8 cellular contexts compared by ENCODE assay signal in the genomic region with DNA sequence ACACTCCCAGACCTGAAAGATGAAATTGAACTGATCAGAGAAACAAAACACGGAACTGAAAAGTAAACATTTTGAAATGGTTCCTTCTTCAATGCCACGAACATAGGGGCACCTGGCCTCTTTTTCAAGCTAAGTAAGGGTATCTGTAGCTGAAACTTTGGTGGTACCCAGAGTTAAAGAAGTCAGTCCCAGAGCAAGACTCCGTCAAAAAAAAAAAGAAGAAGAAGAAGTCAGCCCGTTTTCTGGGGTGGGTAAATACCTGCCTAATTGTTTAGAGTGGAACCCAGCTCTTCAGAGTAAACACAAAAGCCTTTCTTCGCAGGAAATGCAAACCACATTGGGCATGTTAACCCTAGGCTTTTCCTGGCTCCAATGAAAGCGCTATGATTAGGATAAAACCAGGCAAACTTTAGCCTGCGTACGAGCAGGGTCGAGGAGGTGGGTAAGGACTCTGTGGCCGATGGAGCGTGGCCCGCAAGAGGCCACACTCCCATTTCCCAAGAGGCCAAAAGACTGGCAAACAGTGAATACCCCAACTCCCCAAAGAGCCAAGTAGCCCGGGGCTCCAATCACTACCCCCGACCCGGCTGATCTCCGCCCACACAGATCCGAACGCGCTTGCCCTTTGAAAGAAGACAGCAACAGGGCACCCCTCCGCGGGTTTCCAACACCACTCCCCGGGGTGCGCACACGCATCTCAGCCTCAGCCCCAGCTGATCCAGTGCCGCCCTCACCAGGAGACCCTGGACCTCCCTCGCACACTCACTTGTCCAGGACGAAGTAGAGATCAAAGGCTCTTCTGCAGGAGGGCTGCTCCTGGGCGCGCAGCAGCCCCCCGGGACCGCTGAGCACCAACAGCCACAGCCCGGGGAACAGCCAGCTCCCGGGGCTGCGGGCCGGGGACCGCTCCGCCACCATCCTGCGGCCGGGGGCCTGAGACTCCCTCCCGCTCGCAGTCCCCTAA. TPM values are rescaled to one million over a fixed set of nuclear protein-coding genes. Genes with fewer than 3 reads are reported as not detected.
DNase-seq lines count a peak whose midpoint lies in the region; ATAC-seq and TF ChIP-seq lines count a peak whose summit lies in the region.

No MANE protein-coding gene starts in this region.

- H3K27ac ChIP-seq in lower lobe of right lung = peak overlapping the region; percentile 93

- H3K36me3 ChIP-seq in HAP-1 (replicated peaks) (no peaks in the 10 kb centered on the region; the same call in 1 of the 2 replicates), lower lobe of right lung (peaks cover 17% of the 10 kb centered on the region)

- ATAC-seq in lower lobe of right lung = peak; percentile 65 to 67

- H3K4me1 ChIP-seq in HAP-1 (peaks cover 10% of the 10 kb centered on the region), lower lobe of right lung (peaks cover 37% of the 10 kb centered on the region)

- in situ Hi-C loops in HAP-1 (cut with MboI; ENCODE audit: low sequenced_read_pairs) = no loop called here

- H3K27me3 ChIP-seq in HAP-1 (ENCODE audit: low read depth) = no peaks in the 10 kb centered on the region
- no peaks in the 10 kb centered on the region for H3K27me3 ChIP-seq in lower lobe of right lung (ENCODE audit: low read depth)

- H3K4me3 ChIP-seq in GM12864 (ENCODE audit: low read depth, low read length) (peak overlapping the region; percentile 80), HAP-1 (peak overlapping the region; percentile 69), lower lobe of right lung (peak overlapping the region; percentile 93)

- intact Hi-C loops in lower lobe of right lung (cut with DNase I) = no loop called here

- no peak for TF ChIP-seq CTCF in GM12864 (IDR thresholded peaks at IDR 0.05; ENCODE audit: low read depth, low read length, missing control alignments)
- TF ChIP-seq CTCF in lower lobe of right lung (IDR thresholded peaks at IDR 0.05) = no peak

- H3K9me3 ChIP-seq in HAP-1 = no peaks in the 10 kb centered on the region
- H3K9me3 ChIP-seq in lower lobe of right lung = no peaks in the 10 kb centered on the region

- DNase-seq in GM12864 (ENCODE audit: low read depth) (no peak), HAP-1 (ENCODE audit: low spot score in 2 of 2) (peak; percentile 21 to 61), MV-4-11 (lab: John Stamatoyannopoulos, UW) (peak; percentile 8), dermis blood vessel endothelial cell (peak; percentile 46), lower lobe of right lung (peak; percentile 69), epidermal melanocyte (ENCODE audit: insufficient read length, low spot score) (no peak)
- peak; percentile 48 for DNase-seq in activated CD4-positive, alpha-beta T cell treated with anti-CD3 and anti-CD28 coated beads for 1 hour
- peak; percentile 22 for DNase-seq in stimulated activated CD8-positive, alpha-beta memory T cell treated with anti-CD3 and anti-CD28 coated beads, Interleukin-7, amount 100 ng/mL, for 24 hours (ENCODE audit: low read depth)

RNA-seq across cellular contexts. Expression of a gene that starts 1.1 kb away (rescaled TPM):
- total RNA-seq in dermis blood vessel endothelial cell = 36.2 and 36.7 TPM in 2 replicates
- total RNA-seq in lower lobe of right lung = 62.8 TPM

Comparison
In these comparisons a context has a peak if more than half of its experiments do, and no peak if none do; other contexts are left out.
1. DNase-seq: peak in HAP-1 (2 of 2), MV-4-11 (single experiment), activated CD4-positive, alpha-beta T cell treated with anti-CD3 and anti-CD28 coated beads for 1 hour (single experiment), dermis blood vessel endothelial cell (single experiment), lower lobe of right lung (single experiment) and stimulated activated CD8-positive, alpha-beta memory T cell treated with anti-CD3 and anti-CD28 coated beads, Interleukin-7, amount 100 ng/mL, for 24 hours (single experiment); none in GM12864 (single experiment) and epidermal melanocyte (single experiment).
2. Peak in every context shown above with its lines, with median percentiles within 50 percentile points of each other: H3K4me3 ChIP-seq.